10 cellular contexts compared by ENCODE assay signal in the genomic region with DNA sequence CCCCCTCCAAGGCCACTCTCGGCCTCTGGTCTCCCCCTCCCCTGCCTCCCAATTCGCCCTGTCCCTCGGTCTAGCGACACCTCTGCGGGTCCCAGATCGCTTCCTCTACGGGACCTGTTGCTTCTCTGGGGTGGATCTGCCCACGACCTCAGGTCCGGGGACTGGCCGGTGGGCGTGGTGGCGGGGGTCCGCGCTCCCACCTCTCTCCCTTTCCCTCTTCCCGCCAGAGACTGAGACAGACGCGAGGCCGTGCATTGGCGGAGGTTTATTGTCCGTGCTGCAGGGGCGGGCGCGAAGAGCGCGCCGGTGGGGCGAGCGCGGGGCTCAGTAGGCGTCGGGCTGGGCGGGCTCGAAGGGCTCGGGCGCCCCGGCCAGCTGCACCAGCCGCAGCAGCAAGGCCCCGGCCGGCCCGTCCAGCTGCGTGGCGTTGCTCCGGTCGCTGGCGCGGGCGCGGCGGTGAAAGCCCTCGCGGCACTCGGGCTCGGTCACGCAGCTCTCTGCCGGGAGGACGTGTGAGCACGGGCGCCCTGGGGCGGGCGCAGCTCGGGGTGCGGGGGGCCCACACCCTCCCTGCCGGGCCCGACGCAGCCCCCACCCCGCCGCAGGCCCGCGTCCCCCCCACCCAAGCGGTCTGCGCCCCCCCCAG. TPM values are rescaled to one million over a fixed set of nuclear protein-coding genes. Genes with fewer than 3 reads are reported as not detected.
DNase-seq lines count a peak whose midpoint lies in the region; ATAC-seq and TF ChIP-seq lines count a peak whose summit lies in the region.
"Had no signal": no experiment of that assay in that cellular context is flagged by ENCODE, and none has a peak within 500 bp of the region (broad histone marks: within the 10 kb centered on the region; RNA-seq: fewer than 3 reads in every experiment).

No MANE protein-coding gene starts in this region.

- TF ChIP-seq CTCF in Peyer's patch (IDR thresholded peaks at IDR 0.05) (no peak), gastroesophageal sphincter (IDR thresholded peaks at IDR 0.05) (no peak), psoas muscle (IDR thresholded peaks at IDR 0.05) (no peak)

- 33% methylated on average over 1 of the region's 71 CpGs; no CpG with 5 or more reads in 1 of the 2 donors for WGBS in gastroesophageal sphincter (ENCODE audit: low coverage in 1 of 2), 2 donors
- WGBS in psoas muscle, 3 donors, result 7 to 17% (median 17%) methylated on average over 38 to 71 of the region's 71 CpGs

- no peak for TF ChIP-seq EP300 in gastroesophageal sphincter (IDR thresholded peaks at IDR 0.05)

- intact Hi-C loops in psoas muscle (cut with DNase I), result no loop called here

- TF ChIP-seq POLR2A in Peyer's patch (IDR thresholded peaks at IDR 0.05) (no peak), gastroesophageal sphincter (IDR thresholded peaks at IDR 0.05) (no peak)

- H3K9me3 ChIP-seq in ES-I3 (ENCODE audit: control insufficient read depth, insufficient read depth, low read length) (no peaks in the 10 kb centered on the region), Peyer's patch (no peaks in the 10 kb centered on the region), gastroesophageal sphincter (no peaks in the 10 kb centered on the region), psoas muscle (no peaks in the 10 kb centered on the region)

- peak overlapping the region; percentile 15 to 51 (median 43) for H3K4me3 ChIP-seq in Peyer's patch
- H3K4me3 ChIP-seq in gastroesophageal sphincter, result peak overlapping the region in 1 of 2 donors; percentile 47
- peak overlapping the region; percentile 41 for H3K4me3 ChIP-seq in psoas muscle

- H3K9ac ChIP-seq in ES-I3 (ENCODE audit: low read depth, low read length), result peak overlapping the region; percentile 28; the same call in 1 of the 2 replicates

- H3K27me3 ChIP-seq in Peyer's patch, result peaks cover 0 to 19% of the 10 kb centered on the region in 2 donors
- peaks cover 60% of the 10 kb centered on the region for H3K27me3 ChIP-seq in gastroesophageal sphincter
- peaks cover 0 to 37% (median 21%) of the 10 kb centered on the region in 3 donors for H3K27me3 ChIP-seq in psoas muscle (ENCODE audit: insufficient read depth in 3 of 3, low read length in 2 of 3)

- no peak overlapping the region for H3K27ac ChIP-seq in Peyer's patch
- H3K27ac ChIP-seq in gastroesophageal sphincter, result no peak overlapping the region
- no peak overlapping the region for H3K27ac ChIP-seq in psoas muscle
- H3K27ac ChIP-seq: epithelial cell of prostate had no signal

- DNase-seq in Peyer's patch, result no peak
- DNase-seq in psoas muscle, result no peak
- DNase-seq in NCI-H2171 (lab: John Stamatoyannopoulos, UW), result no peak
- DNase-seq in NCI-H774 (lab: John Stamatoyannopoulos, UW), result no peak

- H3K4me1 ChIP-seq in ES-I3 (ENCODE audit: insufficient read depth, low read length) (no peaks in the 10 kb centered on the region), Peyer's patch (peaks cover 0 to 24% (median 10%) of the 10 kb centered on the region in 4 donors), gastroesophageal sphincter (peaks cover 0 to 31% (median 8%) of the 10 kb centered on the region in 3 donors), psoas muscle (peaks cover 8% of the 10 kb centered on the region)

- no peaks in the 10 kb centered on the region for H3K36me3 ChIP-seq in ES-I3 (ENCODE audit: insufficient read depth, low read length)
- no peaks in the 10 kb centered on the region for H3K36me3 ChIP-seq in Peyer's patch
- no peaks in the 10 kb centered on the region for H3K36me3 ChIP-seq in gastroesophageal sphincter
- no peaks in the 10 kb centered on the region for H3K36me3 ChIP-seq in psoas muscle (ENCODE audit: insufficient read depth in 1 of 2, low read depth in 1 of 2)

- ATAC-seq in gastroesophageal sphincter, result peak; percentile 47
- ATAC-seq in psoas muscle, result no peak
- ATAC-seq in HG02571 (IDR thresholded peaks at IDR 0.05; ENCODE audit: unreplicated experiment), result no peak
- ATAC-seq in GM18868 (IDR thresholded peaks at IDR 0.05; ENCODE audit: unreplicated experiment), result no peak

RNA-seq across cellular contexts. Expression of a gene that starts 2.1 kb away (rescaled TPM):
- total RNA-seq in Peyer's patch, result 1 to 10 TPM in 1 of 4 donors, not detected in 3; 5.8 TPM
- total RNA-seq in gastroesophageal sphincter, result not detected
- total RNA-seq in psoas muscle, result not detected
- not detected for polyA plus RNA-seq in psoas muscle

RNA-seq across cellular contexts. Expression of a gene that starts 11.0 kb away (rescaled TPM):
- total RNA-seq in Peyer's patch, result 1 to 10 TPM in 1 of 4 donors, not detected in 3; 9.3 TPM
- total RNA-seq in gastroesophageal sphincter, result not detected
- not detected for total RNA-seq in psoas muscle
- under 1 TPM; 0.12 to 0.73 (median 0.17) TPM for polyA plus RNA-seq in psoas muscle

RNA-seq across cellular contexts. Expression of a gene that starts 36.6 kb away (rescaled TPM):
- total RNA-seq in Peyer's patch (10 to 100 TPM; 34.5 to 43.6 (median 43.1) TPM), gastroesophageal sphincter (10 to 100 TPM; 67.3 to 80.8 (median 72.7) TPM), psoas muscle (10 to 100 TPM; 42.8 to 49.0 (median 44.7) TPM)
- polyA plus RNA-seq in psoas muscle, result 100 to 1,000 TPM in 1 of 3 donors, 10 to 100 TPM in 2; 51.6 to 150 (median 68.7) TPM

RNA-seq across cellular contexts. Expression of a gene that starts 39.0 kb away (rescaled TPM):
- total RNA-seq in Peyer's patch (not detected), gastroesophageal sphincter (under 1 TPM in 1 of 4 donors, not detected in 3; 0.54 TPM), psoas muscle (not detected)
- under 1 TPM in 1 of 3 donors, not detected in 2; 0.39 TPM for polyA plus RNA-seq in psoas muscle
- total RNA-seq: subcutaneous adipose tissue had no signal
